ENCODE assay signal across 2 cellular contexts in the genomic region with DNA sequence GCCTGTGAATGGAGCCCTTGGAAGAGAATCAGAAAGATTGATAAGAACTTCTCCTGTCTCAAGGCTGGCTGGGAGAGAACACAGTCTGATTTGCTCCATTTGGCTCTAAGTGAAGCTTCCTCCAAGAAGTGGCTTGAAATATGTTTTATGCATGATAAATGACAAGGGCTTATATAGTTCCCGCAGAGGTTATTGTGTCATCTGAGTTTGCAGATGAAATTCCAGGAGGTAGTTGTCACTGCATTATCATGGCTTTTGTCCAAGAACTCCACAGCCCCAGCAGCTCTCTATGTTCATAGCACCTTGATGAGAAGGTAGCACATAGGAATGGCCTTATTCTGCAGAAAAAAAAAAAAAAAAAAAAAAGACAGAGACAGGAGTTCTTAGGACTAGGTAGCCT.
TF ChIP-seq lines count a peak whose summit lies in the region.

No MANE protein-coding gene starts in this region.

TF ChIP-seq in liver, 16 proteins besides CTCF, POLR2A, EP300 and RAD21:
- TF ChIP-seq, protein P1, sequence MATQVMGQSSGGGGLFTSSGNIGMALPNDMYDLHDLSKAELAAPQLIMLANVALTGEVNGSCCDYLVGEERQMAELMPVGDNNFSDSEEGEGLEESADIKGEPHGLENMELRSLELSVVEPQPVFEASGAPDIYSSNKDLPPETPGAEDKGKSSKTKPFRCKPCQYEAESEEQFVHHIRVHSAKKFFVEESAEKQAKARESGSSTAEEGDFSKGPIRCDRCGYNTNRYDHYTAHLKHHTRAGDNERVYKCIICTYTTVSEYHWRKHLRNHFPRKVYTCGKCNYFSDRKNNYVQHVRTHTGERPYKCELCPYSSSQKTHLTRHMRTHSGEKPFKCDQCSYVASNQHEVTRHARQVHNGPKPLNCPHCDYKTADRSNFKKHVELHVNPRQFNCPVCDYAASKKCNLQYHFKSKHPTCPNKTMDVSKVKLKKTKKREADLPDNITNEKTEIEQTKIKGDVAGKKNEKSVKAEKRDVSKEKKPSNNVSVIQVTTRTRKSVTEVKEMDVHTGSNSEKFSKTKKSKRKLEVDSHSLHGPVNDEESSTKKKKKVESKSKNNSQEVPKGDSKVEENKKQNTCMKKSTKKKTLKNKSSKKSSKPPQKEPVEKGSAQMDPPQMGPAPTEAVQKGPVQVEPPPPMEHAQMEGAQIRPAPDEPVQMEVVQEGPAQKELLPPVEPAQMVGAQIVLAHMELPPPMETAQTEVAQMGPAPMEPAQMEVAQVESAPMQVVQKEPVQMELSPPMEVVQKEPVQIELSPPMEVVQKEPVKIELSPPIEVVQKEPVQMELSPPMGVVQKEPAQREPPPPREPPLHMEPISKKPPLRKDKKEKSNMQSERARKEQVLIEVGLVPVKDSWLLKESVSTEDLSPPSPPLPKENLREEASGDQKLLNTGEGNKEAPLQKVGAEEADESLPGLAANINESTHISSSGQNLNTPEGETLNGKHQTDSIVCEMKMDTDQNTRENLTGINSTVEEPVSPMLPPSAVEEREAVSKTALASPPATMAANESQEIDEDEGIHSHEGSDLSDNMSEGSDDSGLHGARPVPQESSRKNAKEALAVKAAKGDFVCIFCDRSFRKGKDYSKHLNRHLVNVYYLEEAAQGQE (IDR thresholded peaks at IDR 0.05) = no peak
- no peak for TF ChIP-seq YY1 (IDR thresholded peaks at IDR 0.05)
- TF ChIP-seq HNF4A (conservative IDR thresholded peaks at IDR 0.05) = no peak
- TF ChIP-seq SP1 (IDR thresholded peaks at IDR 0.05) = no peak
- TF ChIP-seq NR2F2 (IDR thresholded peaks at IDR 0.05) = peak; percentile 7
TF ChIP-seq in liver: peak in this region for 1.

TF ChIP-seq in HepG2, 621 proteins besides CTCF, POLR2A, EP300 and RAD21:
- TF ChIP-seq ZSCAN29 (CRISPR knock-in tag; conservative IDR thresholded peaks at IDR 0.05) = no peak
- TF ChIP-seq TP53 (CRISPR knock-in tag; conservative IDR thresholded peaks at IDR 0.05) = no peak
- no peak for TF ChIP-seq REXO4 (CRISPR knock-in tag; IDR thresholded peaks at IDR 0.05; ENCODE audit: borderline replicate concordance)
- TF ChIP-seq, protein P2, sequence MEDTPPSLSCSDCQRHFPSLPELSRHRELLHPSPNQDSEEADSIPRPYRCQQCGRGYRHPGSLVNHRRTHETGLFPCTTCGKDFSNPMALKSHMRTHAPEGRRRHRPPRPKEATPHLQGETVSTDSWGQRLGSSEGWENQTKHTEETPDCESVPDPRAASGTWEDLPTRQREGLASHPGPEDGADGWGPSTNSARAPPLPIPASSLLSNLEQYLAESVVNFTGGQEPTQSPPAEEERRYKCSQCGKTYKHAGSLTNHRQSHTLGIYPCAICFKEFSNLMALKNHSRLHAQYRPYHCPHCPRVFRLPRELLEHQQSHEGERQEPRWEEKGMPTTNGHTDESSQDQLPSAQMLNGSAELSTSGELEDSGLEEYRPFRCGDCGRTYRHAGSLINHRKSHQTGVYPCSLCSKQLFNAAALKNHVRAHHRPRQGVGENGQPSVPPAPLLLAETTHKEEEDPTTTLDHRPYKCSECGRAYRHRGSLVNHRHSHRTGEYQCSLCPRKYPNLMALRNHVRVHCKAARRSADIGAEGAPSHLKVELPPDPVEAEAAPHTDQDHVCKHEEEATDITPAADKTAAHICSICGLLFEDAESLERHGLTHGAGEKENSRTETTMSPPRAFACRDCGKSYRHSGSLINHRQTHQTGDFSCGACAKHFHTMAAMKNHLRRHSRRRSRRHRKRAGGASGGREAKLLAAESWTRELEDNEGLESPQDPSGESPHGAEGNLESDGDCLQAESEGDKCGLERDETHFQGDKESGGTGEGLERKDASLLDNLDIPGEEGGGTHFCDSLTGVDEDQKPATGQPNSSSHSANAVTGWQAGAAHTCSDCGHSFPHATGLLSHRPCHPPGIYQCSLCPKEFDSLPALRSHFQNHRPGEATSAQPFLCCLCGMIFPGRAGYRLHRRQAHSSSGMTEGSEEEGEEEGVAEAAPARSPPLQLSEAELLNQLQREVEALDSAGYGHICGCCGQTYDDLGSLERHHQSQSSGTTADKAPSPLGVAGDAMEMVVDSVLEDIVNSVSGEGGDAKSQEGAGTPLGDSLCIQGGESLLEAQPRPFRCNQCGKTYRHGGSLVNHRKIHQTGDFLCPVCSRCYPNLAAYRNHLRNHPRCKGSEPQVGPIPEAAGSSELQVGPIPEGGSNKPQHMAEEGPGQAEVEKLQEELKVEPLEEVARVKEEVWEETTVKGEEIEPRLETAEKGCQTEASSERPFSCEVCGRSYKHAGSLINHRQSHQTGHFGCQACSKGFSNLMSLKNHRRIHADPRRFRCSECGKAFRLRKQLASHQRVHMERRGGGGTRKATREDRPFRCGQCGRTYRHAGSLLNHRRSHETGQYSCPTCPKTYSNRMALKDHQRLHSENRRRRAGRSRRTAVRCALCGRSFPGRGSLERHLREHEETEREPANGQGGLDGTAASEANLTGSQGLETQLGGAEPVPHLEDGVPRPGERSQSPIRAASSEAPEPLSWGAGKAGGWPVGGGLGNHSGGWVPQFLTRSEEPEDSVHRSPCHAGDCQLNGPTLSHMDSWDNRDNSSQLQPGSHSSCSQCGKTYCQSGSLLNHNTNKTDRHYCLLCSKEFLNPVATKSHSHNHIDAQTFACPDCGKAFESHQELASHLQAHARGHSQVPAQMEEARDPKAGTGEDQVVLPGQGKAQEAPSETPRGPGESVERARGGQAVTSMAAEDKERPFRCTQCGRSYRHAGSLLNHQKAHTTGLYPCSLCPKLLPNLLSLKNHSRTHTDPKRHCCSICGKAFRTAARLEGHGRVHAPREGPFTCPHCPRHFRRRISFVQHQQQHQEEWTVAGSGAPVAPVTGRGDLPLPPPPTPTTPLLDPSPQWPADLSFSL (CRISPR knock-in tag; IDR thresholded peaks at IDR 0.05) = no peak
- TF ChIP-seq, protein P3, sequence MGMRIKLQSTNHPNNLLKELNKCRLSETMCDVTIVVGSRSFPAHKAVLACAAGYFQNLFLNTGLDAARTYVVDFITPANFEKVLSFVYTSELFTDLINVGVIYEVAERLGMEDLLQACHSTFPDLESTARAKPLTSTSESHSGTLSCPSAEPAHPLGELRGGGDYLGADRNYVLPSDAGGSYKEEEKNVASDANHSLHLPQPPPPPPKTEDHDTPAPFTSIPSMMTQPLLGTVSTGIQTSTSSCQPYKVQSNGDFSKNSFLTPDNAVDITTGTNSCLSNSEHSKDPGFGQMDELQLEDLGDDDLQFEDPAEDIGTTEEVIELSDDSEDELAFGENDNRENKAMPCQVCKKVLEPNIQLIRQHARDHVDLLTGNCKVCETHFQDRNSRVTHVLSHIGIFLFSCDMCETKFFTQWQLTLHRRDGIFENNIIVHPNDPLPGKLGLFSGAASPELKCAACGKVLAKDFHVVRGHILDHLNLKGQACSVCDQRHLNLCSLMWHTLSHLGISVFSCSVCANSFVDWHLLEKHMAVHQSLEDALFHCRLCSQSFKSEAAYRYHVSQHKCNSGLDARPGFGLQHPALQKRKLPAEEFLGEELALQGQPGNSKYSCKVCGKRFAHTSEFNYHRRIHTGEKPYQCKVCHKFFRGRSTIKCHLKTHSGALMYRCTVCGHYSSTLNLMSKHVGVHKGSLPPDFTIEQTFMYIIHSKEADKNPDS (CRISPR knock-in tag; IDR thresholded peaks at IDR 0.05) = no peak
- TF ChIP-seq ESRRA (CRISPR knock-in tag; IDR thresholded peaks at IDR 0.05; ENCODE audit: low read depth) = no peak
- no peak for TF ChIP-seq KAT2B (IDR thresholded peaks at IDR 0.05; ENCODE audit: borderline replicate concordance, low read depth, low read length)
- TF ChIP-seq IKZF4 (CRISPR knock-in tag; IDR thresholded peaks at IDR 0.05; ENCODE audit: borderline replicate concordance, low read depth, not compliant biosample characterization) = no peak
- TF ChIP-seq CC2D1A (CRISPR knock-in tag; IDR thresholded peaks at IDR 0.05) = no peak
- TF ChIP-seq, protein P4, sequence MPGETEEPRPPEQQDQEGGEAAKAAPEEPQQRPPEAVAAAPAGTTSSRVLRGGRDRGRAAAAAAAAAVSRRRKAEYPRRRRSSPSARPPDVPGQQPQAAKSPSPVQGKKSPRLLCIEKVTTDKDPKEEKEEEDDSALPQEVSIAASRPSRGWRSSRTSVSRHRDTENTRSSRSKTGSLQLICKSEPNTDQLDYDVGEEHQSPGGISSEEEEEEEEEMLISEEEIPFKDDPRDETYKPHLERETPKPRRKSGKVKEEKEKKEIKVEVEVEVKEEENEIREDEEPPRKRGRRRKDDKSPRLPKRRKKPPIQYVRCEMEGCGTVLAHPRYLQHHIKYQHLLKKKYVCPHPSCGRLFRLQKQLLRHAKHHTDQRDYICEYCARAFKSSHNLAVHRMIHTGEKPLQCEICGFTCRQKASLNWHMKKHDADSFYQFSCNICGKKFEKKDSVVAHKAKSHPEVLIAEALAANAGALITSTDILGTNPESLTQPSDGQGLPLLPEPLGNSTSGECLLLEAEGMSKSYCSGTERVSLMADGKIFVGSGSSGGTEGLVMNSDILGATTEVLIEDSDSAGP (CRISPR knock-in tag; IDR thresholded peaks at IDR 0.05; ENCODE audit: borderline replicate concordance) = no peak
- TF ChIP-seq ZNF510 (CRISPR knock-in tag; IDR thresholded peaks at IDR 0.05; ENCODE audit: low read depth) = no peak
- TF ChIP-seq ATF7-NPFF (CRISPR knock-in tag; IDR thresholded peaks at IDR 0.05; ENCODE audit: low read depth) = no peak
- TF ChIP-seq, protein P5, sequence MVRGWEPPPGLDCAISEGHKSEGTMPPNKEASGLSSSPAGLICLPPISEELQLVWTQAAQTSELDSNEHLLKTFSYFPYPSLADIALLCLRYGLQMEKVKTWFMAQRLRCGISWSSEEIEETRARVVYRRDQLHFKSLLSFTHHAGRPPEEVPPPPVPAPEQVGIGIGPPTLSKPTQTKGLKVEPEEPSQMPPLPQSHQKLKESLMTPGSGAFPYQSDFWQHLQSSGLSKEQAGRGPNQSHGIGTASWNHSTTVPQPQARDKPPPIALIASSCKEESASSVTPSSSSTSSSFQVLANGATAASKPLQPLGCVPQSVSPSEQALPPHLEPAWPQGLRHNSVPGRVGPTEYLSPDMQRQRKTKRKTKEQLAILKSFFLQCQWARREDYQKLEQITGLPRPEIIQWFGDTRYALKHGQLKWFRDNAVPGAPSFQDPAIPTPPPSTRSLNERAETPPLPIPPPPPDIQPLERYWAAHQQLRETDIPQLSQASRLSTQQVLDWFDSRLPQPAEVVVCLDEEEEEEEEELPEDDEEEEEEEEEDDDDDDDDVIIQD (CRISPR knock-in tag; IDR thresholded peaks at IDR 0.05; ENCODE audit: low read depth) = no peak
- TF ChIP-seq NR2F2 (IDR thresholded peaks at IDR 0.05; ENCODE audit: borderline replicate concordance, low read depth) = no peak
- TF ChIP-seq ZNF234 (CRISPR knock-in tag; conservative IDR thresholded peaks at IDR 0.05) = no peak
- TF ChIP-seq, protein P6, sequence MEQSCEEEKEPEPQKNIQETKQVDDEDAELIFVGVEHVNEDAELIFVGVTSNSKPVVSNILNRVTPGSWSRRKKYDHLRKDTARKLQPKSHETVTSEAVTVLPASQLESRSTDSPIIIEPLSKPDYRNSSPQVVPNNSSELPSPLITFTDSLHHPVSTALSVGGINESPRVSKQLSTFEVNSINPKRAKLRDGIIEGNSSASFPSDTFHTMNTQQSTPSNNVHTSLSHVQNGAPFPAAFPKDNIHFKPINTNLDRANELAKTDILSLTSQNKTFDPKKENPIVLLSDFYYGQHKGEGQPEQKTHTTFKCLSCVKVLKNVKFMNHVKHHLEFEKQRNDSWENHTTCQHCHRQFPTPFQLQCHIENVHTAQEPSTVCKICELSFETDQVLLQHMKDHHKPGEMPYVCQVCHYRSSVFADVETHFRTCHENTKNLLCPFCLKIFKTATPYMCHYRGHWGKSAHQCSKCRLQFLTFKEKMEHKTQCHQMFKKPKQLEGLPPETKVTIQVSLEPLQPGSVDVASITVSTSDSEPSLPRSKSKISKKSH (CRISPR knock-in tag; IDR thresholded peaks at IDR 0.05; ENCODE audit: borderline replicate concordance) = no peak
- TF ChIP-seq SP5 (CRISPR knock-in tag; IDR thresholded peaks at IDR 0.05; ENCODE audit: borderline replicate concordance, low read depth) = no peak
TF ChIP-seq in HepG2: peak in this region for 0.
